ENCODE assay signal across 12 cellular contexts in the genomic region with DNA sequence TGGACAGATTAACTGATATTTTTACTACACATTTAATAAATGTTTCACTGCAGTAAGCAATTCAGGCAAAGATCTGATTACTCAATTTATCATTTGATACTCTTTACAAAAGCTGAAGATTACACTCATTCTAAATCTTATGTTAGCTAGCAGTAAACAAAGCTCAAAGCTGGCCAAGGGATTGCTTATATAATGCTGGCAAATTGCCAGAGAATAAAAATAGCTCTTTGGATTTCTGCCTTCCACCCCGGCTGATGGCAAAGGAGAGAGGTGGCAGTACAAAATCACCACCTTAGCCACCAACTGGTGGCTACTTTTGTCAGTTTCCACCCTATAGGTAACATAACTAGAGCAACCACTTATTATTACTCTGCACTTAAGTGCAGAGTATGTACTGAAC.
A peak's percentile ranks its signal among the peaks of the same experiment; 100 is the strongest.
DNase-seq lines count a peak whose midpoint lies in the region; ATAC-seq and TF ChIP-seq lines count a peak whose summit lies in the region.
"Had no signal": no experiment of that assay in that cellular context is flagged by ENCODE, and none has a peak within 500 bp of the region (broad histone marks: within the 10 kb centered on the region; RNA-seq: fewer than 3 reads in every experiment).

No MANE protein-coding gene starts in this region.

- H3K4me1 Mint-ChIP-seq in WTC11, result peaks cover 12% of the 10 kb centered on the region

- POLR2A ChIA-PET in WTC11 (lab: Charles Lee), result no interaction called here

- ATAC-seq in WTC11 (peak; percentile 24; the same call in 1 of the 2 replicates), HG02938 (IDR thresholded peaks at IDR 0.05; ENCODE audit: unreplicated experiment) (no peak)

- H3K27ac Mint-ChIP-seq in WTC11, result peak overlapping the region; percentile 51; the same call in 1 of the 2 replicates

- CTCF ChIA-PET in WTC11 (lab: Charles Lee), result interaction anchor here (0.7 kb wide), 1 partner anchor 320 kb away, joined by 3 read pairs; the partner anchor contains the start of gene FSIP2

- H3K9me3 Mint-ChIP-seq in WTC11, result no peaks in the 10 kb centered on the region

- no peak overlapping the region for H3K4me3 Mint-ChIP-seq in WTC11

- H3K36me3 Mint-ChIP-seq in WTC11, result no peaks in the 10 kb centered on the region

- peak; percentile 2 for DNase-seq in EH (ENCODE audit: low read depth)
- DNase-seq in NCI-H146 (lab: John Stamatoyannopoulos, UW), result peak; percentile 57
- no peak for DNase-seq in WTC11 (ENCODE audit: low spot score)
- peak; percentile 11 for DNase-seq in iris pigment epithelial cell (ENCODE audit: low read depth)
- no peak for DNase-seq in stimulated activated CD4-positive, alpha-beta T cell treated with anti-CD3 and anti-CD28 coated beads, Interleukin-4, amount 100 ng/mL, for 4 hours
- DNase-seq in glomerular visceral epithelial cell (ENCODE audit: extremely low spot score), result no peak
- DNase-seq in SKM-1 treated with dmso at 0.1 percent for 144 hours (lab: John Stamatoyannopoulos, UW; ENCODE audit: unreplicated experiment), result no peak
- DNase-seq: activated CD8-positive, alpha-beta memory T cell treated with anti-CD3 and anti-CD28 coated beads, Interleukin-2, amount 50 U/mL, for 48 hours; Caco-2; kidney; stimulated activated CD4-positive, alpha-beta T cell treated with anti-CD3 and anti-CD28 coated beads, Interleukin-4, amount 100 ng/mL, for 24 hours had no signal

- H3K27me3 Mint-ChIP-seq in WTC11 (ENCODE audit: low read depth), result no peaks in the 10 kb centered on the region

- TF ChIP-seq CTCF in WTC11 (IDR thresholded peaks at IDR 0.05), result no peak

TF ChIP-seq in WTC11, 78 proteins besides CTCF, POLR2A, EP300 and RAD21:
- TF ChIP-seq FOXP1 (CRISPR knock-in tag; IDR thresholded peaks at IDR 0.05; ENCODE audit: borderline replicate concordance) (no peak), ZNF532 (CRISPR knock-in tag; IDR thresholded peaks at IDR 0.05; ENCODE audit: borderline replicate concordance) (no peak), ATF3 (CRISPR knock-in tag; conservative IDR thresholded peaks at IDR 0.05) (no peak), OVOL2 (CRISPR knock-in tag; IDR thresholded peaks at IDR 0.05; ENCODE audit: borderline replicate concordance) (no peak)
- TF ChIP-seq, protein P1, sequence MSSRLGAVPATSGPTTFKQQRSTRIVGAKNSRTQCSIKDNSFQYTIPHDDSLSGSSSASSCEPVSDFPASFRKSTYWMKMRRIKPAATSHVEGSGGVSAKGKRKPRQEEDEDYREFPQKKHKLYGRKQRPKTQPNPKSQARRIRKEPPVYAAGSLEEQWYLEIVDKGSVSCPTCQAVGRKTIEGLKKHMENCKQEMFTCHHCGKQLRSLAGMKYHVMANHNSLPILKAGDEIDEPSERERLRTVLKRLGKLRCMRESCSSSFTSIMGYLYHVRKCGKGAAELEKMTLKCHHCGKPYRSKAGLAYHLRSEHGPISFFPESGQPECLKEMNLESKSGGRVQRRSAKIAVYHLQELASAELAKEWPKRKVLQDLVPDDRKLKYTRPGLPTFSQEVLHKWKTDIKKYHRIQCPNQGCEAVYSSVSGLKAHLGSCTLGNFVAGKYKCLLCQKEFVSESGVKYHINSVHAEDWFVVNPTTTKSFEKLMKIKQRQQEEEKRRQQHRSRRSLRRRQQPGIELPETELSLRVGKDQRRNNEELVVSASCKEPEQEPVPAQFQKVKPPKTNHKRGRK (CRISPR knock-in tag; IDR thresholded peaks at IDR 0.05; ENCODE audit: borderline replicate concordance), result no peak
TF ChIP-seq in WTC11: peak in this region for 0.

Comparison
In these comparisons a context has a peak if more than half of its experiments do, and no peak if none do; other contexts are left out.
1. DNase-seq: peak in EH (single experiment), NCI-H146 (single experiment) and iris pigment epithelial cell (single experiment); none in WTC11 (single experiment), stimulated activated CD4-positive, alpha-beta T cell treated with anti-CD3 and anti-CD28 coated beads, Interleukin-4, amount 100 ng/mL, for 4 hours (0 of 2), glomerular visceral epithelial cell (single experiment) and SKM-1 treated with dmso at 0.1 percent for 144 hours (single experiment).